In the genomic region with DNA sequence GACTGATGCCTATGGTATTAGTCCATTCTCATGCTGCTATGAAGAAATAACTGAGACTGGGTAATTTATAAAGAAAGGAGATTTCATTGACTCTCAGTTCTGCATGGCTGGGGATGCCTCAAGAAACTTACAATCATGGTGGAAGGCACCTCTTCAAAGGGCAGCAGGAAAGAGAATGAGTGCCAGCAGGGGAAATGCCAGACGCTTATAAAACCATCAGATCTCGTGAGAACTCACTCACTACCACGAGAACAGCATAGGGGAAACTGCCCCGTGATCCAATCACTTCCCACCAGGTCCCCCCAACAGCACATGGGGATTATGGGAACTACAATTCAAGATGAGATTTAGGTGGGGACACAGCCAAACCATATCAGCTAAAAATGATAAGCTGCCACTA, we compare ENCODE assay signal across 11 cellular contexts. TPM values are rescaled to one million over a fixed set of nuclear protein-coding genes. Genes with fewer than 3 reads are reported as not detected.
"Had no signal": no experiment of that assay in that cellular context is flagged by ENCODE, and none has a peak within 500 bp of the region (broad histone marks: within the 10 kb centered on the region; RNA-seq: fewer than 3 reads in every experiment).

No MANE protein-coding gene starts in this region.

RNA-seq across cellular contexts. Expression of gene PLEKHG7, which starts 48.5 kb away (rescaled TPM):
- total RNA-seq: occipital lobe, osteocyte, posterior vena cava, right atrium auricular region, smooth muscle cell, subcutaneous adipose tissue, temporal lobe, thoracic aorta, upper lobe of right lung had no signal
- polyA plus RNA-seq: naive thymus-derived CD4-positive, alpha-beta T cell; neural cell; smooth muscle cell had no signal
